In genomic region chr3:181292984-181293383, GRCh38 we compare ENCODE assay signal across 11 cellular contexts.
DNase-seq lines count a peak whose midpoint lies in the region; ATAC-seq and TF ChIP-seq lines count a peak whose summit lies in the region.
"Had no signal": no experiment of that assay in that cellular context is flagged by ENCODE, and none has a peak within 500 bp of the region (broad histone marks: within the 10 kb centered on the region; RNA-seq: fewer than 3 reads in every experiment).

No MANE protein-coding gene starts in this region.

- H3K9me3 ChIP-seq in endodermal cell (ENCODE audit: control insufficient read depth, low read length): no peaks in the 10 kb centered on the region

- no peak overlapping the region for H3K27ac ChIP-seq in endodermal cell (ENCODE audit: low read depth, low read length)

- H3K4me1 ChIP-seq in endodermal cell (ENCODE audit: control insufficient read depth, insufficient read depth, low read length): no peaks in the 10 kb centered on the region

- H3K27me3 ChIP-seq in endodermal cell (ENCODE audit: control insufficient read depth, insufficient read depth, low read length, poor library complexity, severe bottlenecking): no peaks in the 10 kb centered on the region

- no peaks in the 10 kb centered on the region for H3K9me3 Mint-ChIP-seq in activated T-helper 1 cell treated with anti-CD3 and anti-CD28 coated beads, Interleukin-12 subunit alpha, Interleukin-12 subunit beta, Interleukin-2, Interleukin-4 antibody, amounts not matched to agents 30 ng/mL and 10 ng/mL and 1 ng/mL, durations not matched to agents 14 hours and 24 hours and 36 hours
- no peaks in the 10 kb centered on the region for H3K9me3 Mint-ChIP-seq in endodermal cell
- H3K9me3 Mint-ChIP-seq: mesothelial cell of epicardium; T-helper 2 cell treated with Interferon-gamma antibody and Interleukin-4, amounts not matched to agents 5 μg/mL and 100 μg/mL, for 36 hours had no signal

- no peak overlapping the region for H3K4me3 Mint-ChIP-seq in activated T-helper 1 cell treated with anti-CD3 and anti-CD28 coated beads, Interleukin-12 subunit alpha, Interleukin-12 subunit beta, Interleukin-2, Interleukin-4 antibody, amounts not matched to agents 30 ng/mL and 10 ng/mL and 1 ng/mL, durations not matched to agents 14 hours and 24 hours and 36 hours
- H3K4me3 Mint-ChIP-seq in endodermal cell: no peak overlapping the region
- H3K4me3 Mint-ChIP-seq: mesothelial cell of epicardium; T-helper 2 cell treated with Interferon-gamma antibody and Interleukin-4, amounts not matched to agents 5 μg/mL and 100 μg/mL, for 36 hours had no signal

- H3K4me1 Mint-ChIP-seq in activated T-helper 1 cell treated with anti-CD3 and anti-CD28 coated beads, Interleukin-12 subunit alpha, Interleukin-12 subunit beta, Interleukin-2, Interleukin-4 antibody, amounts not matched to agents 30 ng/mL and 10 ng/mL and 1 ng/mL, durations not matched to agents 14 hours and 24 hours and 36 hours (ENCODE audit: low read depth): no peaks in the 10 kb centered on the region
- H3K4me1 Mint-ChIP-seq in endodermal cell: no peaks in the 10 kb centered on the region
- H3K4me1 Mint-ChIP-seq: mesothelial cell of epicardium had no signal

- H3K27ac Mint-ChIP-seq in activated T-helper 1 cell treated with anti-CD3 and anti-CD28 coated beads, Interleukin-12 subunit alpha, Interleukin-12 subunit beta, Interleukin-2, Interleukin-4 antibody, amounts not matched to agents 30 ng/mL and 10 ng/mL and 1 ng/mL, durations not matched to agents 14 hours and 24 hours and 36 hours: no peak overlapping the region
- no peak overlapping the region for H3K27ac Mint-ChIP-seq in endodermal cell
- H3K27ac Mint-ChIP-seq: mesothelial cell of epicardium; T-helper 2 cell treated with Interferon-gamma antibody and Interleukin-4, amounts not matched to agents 5 μg/mL and 100 μg/mL, for 36 hours had no signal

- intact Hi-C loops in activated T-helper 1 cell treated with anti-CD3 and anti-CD28 coated beads, Interleukin-12 subunit alpha, Interleukin-12 subunit beta, Interleukin-2, Interleukin-4 antibody, amounts not matched to agents 30 ng/mL and 10 ng/mL and 1 ng/mL, durations not matched to agents 14 hours and 24 hours and 36 hours (cut with micrococcal nuclease): no loop called here

- H3K36me3 Mint-ChIP-seq in activated T-helper 1 cell treated with anti-CD3 and anti-CD28 coated beads, Interleukin-12 subunit alpha, Interleukin-12 subunit beta, Interleukin-2, Interleukin-4 antibody, amounts not matched to agents 30 ng/mL and 10 ng/mL and 1 ng/mL, durations not matched to agents 14 hours and 24 hours and 36 hours (ENCODE audit: low read depth): no peaks in the 10 kb centered on the region
- no peaks in the 10 kb centered on the region for H3K36me3 Mint-ChIP-seq in endodermal cell (ENCODE audit: low read depth)
- H3K36me3 Mint-ChIP-seq: mesothelial cell of epicardium had no signal

- peaks cover 2% of the 10 kb centered on the region for H3K27me3 Mint-ChIP-seq in activated T-helper 1 cell treated with anti-CD3 and anti-CD28 coated beads, Interleukin-12 subunit alpha, Interleukin-12 subunit beta, Interleukin-2, Interleukin-4 antibody, amounts not matched to agents 30 ng/mL and 10 ng/mL and 1 ng/mL, durations not matched to agents 14 hours and 24 hours and 36 hours (ENCODE audit: insufficient read depth)
- no peaks in the 10 kb centered on the region for H3K27me3 Mint-ChIP-seq in endodermal cell (ENCODE audit: insufficient read depth)

- DNase-seq in NCI-H226: peak; percentile 48
- peak; percentile 17 for DNase-seq in non-pigmented ciliary epithelial cell (ENCODE audit: low read depth)
- no peak for DNase-seq in activated T-helper 1 cell treated with anti-CD3 and anti-CD28 coated beads, Interleukin-12 subunit alpha, Interleukin-12 subunit beta, Interleukin-2, Interleukin-4 antibody, amounts not matched to agents 30 ng/mL and 10 ng/mL and 1 ng/mL, durations not matched to agents 14 hours and 24 hours and 36 hours (ENCODE audit: low spot score)
- no peak for DNase-seq in endodermal cell
- no peak for DNase-seq in iPS-NIHi11 (ENCODE audit: low spot score)
- DNase-seq: activated naive CD4-positive, alpha-beta T cell; erythroblast had no signal

- no peaks in the 10 kb centered on the region for H3K36me3 ChIP-seq in endodermal cell (ENCODE audit: control insufficient read depth, insufficient read depth, low read length)

- no peak overlapping the region for H3K4me3 ChIP-seq in endodermal cell (ENCODE audit: low read length)

- no peak overlapping the region for H3K9ac ChIP-seq in endodermal cell (ENCODE audit: extremely low read depth, low read length, poor library complexity, severe bottlenecking)

- TF ChIP-seq CTCF in endodermal cell (conservative IDR thresholded peaks at IDR 0.05): no peak

- no CpG with 5 or more reads among the region's 1 CpG for WGBS in endodermal cell (ENCODE audit: insufficient coverage in 1 of 2, insufficient read length in 1 of 2), 2 experiments

- peak; percentile 92 for ATAC-seq in GM19452 (IDR thresholded peaks at IDR 0.05; ENCODE audit: unreplicated experiment)
- ATAC-seq in HG02884 (IDR thresholded peaks at IDR 0.05; ENCODE audit: unreplicated experiment): peak; percentile 87

Comparison
In these comparisons a context has a peak if more than half of its experiments do, and no peak if none do; other contexts are left out.
1. DNase-seq: peak in NCI-H226 (single experiment) and non-pigmented ciliary epithelial cell (single experiment); none in activated T-helper 1 cell treated with anti-CD3 and anti-CD28 coated beads, Interleukin-12 subunit alpha, Interleukin-12 subunit beta, Interleukin-2, Interleukin-4 antibody, amounts not matched to agents 30 ng/mL and 10 ng/mL and 1 ng/mL, durations not matched to agents 14 hours and 24 hours and 36 hours (single experiment), endodermal cell (single experiment) and iPS-NIHi11 (single experiment).